In genomic region chr3:42526616-42527367, GRCh38 we compare ENCODE assay signal across 12 cellular contexts. TPM values are rescaled to one million over a fixed set of nuclear protein-coding genes. Genes with fewer than 3 reads are reported as not detected.
DNase-seq lines count a peak whose midpoint lies in the region; ATAC-seq, FAIRE-seq and TF ChIP-seq lines count a peak whose summit lies in the region.
"Had no signal": no experiment of that assay in that cellular context is flagged by ENCODE, and none has a peak within 500 bp of the region (broad histone marks: within the 10 kb centered on the region; RNA-seq: fewer than 3 reads in every experiment).

No MANE protein-coding gene starts in this region.

- peak overlapping the region; percentile 86 for H3K27ac Mint-ChIP-seq in activated CD4-positive, alpha-beta T cell treated with anti-CD3 and anti-CD28 coated beads for 36 hours
- peak overlapping the region; percentile 66 for H3K27ac Mint-ChIP-seq in activated naive CD8-positive, alpha-beta T cell treated with anti-CD3 and anti-CD28 coated beads, Interleukin-2, amount 50 U/mL, for 24 hours

- no peak overlapping the region for H3K4me3 Mint-ChIP-seq in activated CD4-positive, alpha-beta T cell treated with anti-CD3 and anti-CD28 coated beads for 36 hours
- no peak overlapping the region for H3K4me3 Mint-ChIP-seq in activated naive CD8-positive, alpha-beta T cell treated with anti-CD3 and anti-CD28 coated beads, Interleukin-2, amount 50 U/mL, for 24 hours

- no peak for TF ChIP-seq CTCF in GM20000 (IDR thresholded peaks at IDR 0.05; ENCODE audit: extremely low read depth, missing control alignments)

- FAIRE-seq in urothelium cell line (lab: Jason Lieb, UNC) = no peak
- FAIRE-seq: kidney had no signal

- CTCF ChIA-PET in activated CD4-positive, alpha-beta T cell treated with anti-CD3 and anti-CD28 coated beads for 36 hours (lab: Charles Lee) = interaction anchor here (0.6 to 2.0 kb wide), 9 partner anchors 10 to 197 kb away, joined by 3 to 12 read pairs (median 4); partner anchors contain the start of gene VIPR1

- ATAC-seq in GM19023 (IDR thresholded peaks at IDR 0.05; ENCODE audit: unreplicated experiment) = peak; percentile 54
- ATAC-seq in activated CD4-positive, alpha-beta T cell treated with anti-CD3 and anti-CD28 coated beads for 36 hours = peak; percentile 88
- ATAC-seq in activated naive CD8-positive, alpha-beta T cell treated with anti-CD3 and anti-CD28 coated beads, Interleukin-2, amount 50 U/mL, for 24 hours = peak; percentile 85
- ATAC-seq: right lobe of liver had no signal

- H3K9me3 Mint-ChIP-seq in activated CD4-positive, alpha-beta T cell treated with anti-CD3 and anti-CD28 coated beads for 36 hours (ENCODE audit: low read depth) = no peaks in the 10 kb centered on the region
- H3K9me3 Mint-ChIP-seq in activated naive CD8-positive, alpha-beta T cell treated with anti-CD3 and anti-CD28 coated beads, Interleukin-2, amount 50 U/mL, for 24 hours = no peaks in the 10 kb centered on the region

- POLR2A ChIA-PET in activated CD4-positive, alpha-beta T cell treated with anti-CD3 and anti-CD28 coated beads for 36 hours (lab: Charles Lee) = interaction anchor here (0.5 kb wide), 1 partner anchor 92 kb away, joined by 4 read pairs; no protein-coding TSS in a partner anchor

- no peaks in the 10 kb centered on the region for H3K27me3 Mint-ChIP-seq in activated CD4-positive, alpha-beta T cell treated with anti-CD3 and anti-CD28 coated beads for 36 hours
- H3K27me3 Mint-ChIP-seq in activated naive CD8-positive, alpha-beta T cell treated with anti-CD3 and anti-CD28 coated beads, Interleukin-2, amount 50 U/mL, for 24 hours = no peaks in the 10 kb centered on the region

- H3K36me3 Mint-ChIP-seq in activated CD4-positive, alpha-beta T cell treated with anti-CD3 and anti-CD28 coated beads for 36 hours (ENCODE audit: low read depth) = peaks cover 12% of the 10 kb centered on the region
- no peaks in the 10 kb centered on the region for H3K36me3 Mint-ChIP-seq in activated naive CD8-positive, alpha-beta T cell treated with anti-CD3 and anti-CD28 coated beads, Interleukin-2, amount 50 U/mL, for 24 hours (ENCODE audit: low read depth)

- intact Hi-C loops in activated CD4-positive, alpha-beta T cell treated with anti-CD3 and anti-CD28 coated beads for 36 hours (cut with DNase I, micrococcal nuclease) = no loop called here

- peaks cover 64% of the 10 kb centered on the region for H3K4me1 Mint-ChIP-seq in activated CD4-positive, alpha-beta T cell treated with anti-CD3 and anti-CD28 coated beads for 36 hours
- peaks cover 43% of the 10 kb centered on the region for H3K4me1 Mint-ChIP-seq in activated naive CD8-positive, alpha-beta T cell treated with anti-CD3 and anti-CD28 coated beads, Interleukin-2, amount 50 U/mL, for 24 hours

- DNase-seq in activated CD4-positive, alpha-beta T cell treated with anti-CD3 and anti-CD28 coated beads for 36 hours = peak; percentile 77
- peak; percentile 54 for DNase-seq in activated naive CD8-positive, alpha-beta T cell treated with anti-CD3 and anti-CD28 coated beads, Interleukin-2, amount 50 U/mL, for 24 hours
- peak; percentile 40 to 41 for DNase-seq in stimulated activated CD4-positive, alpha-beta T cell treated with anti-CD3 and anti-CD28 coated beads, Interleukin-4, amount 100 ng/mL, for 48 hours (ENCODE audit: low read depth in 2 of 2)
- no peak for DNase-seq in urothelium cell line (ENCODE audit: low spot score)
- DNase-seq in occipital lobe (lab: John Stamatoyannopoulos, UW) = no peak
- no peak for DNase-seq in SIG-M5 (lab: John Stamatoyannopoulos, UW)
- DNase-seq in GM20000 (ENCODE audit: low spot score) = no peak
- DNase-seq: kidney, transverse colon had no signal

RNA-seq across cellular contexts. Expression of gene VIPR1, which starts 24.3 kb away (rescaled TPM):
- total RNA-seq in activated CD4-positive, alpha-beta T cell treated with anti-CD3 and anti-CD28 coated beads for 36 hours = 1 to 10 TPM; 6.6 to 6.7 TPM
- total RNA-seq in occipital lobe = 0.16 TPM
- total RNA-seq: epithelial cell of proximal tubule had no signal

RNA-seq across cellular contexts. Expression of gene SEC22C, which starts 55.0 kb away (rescaled TPM):
- total RNA-seq in activated CD4-positive, alpha-beta T cell treated with anti-CD3 and anti-CD28 coated beads for 36 hours = 10 to 100 TPM; 34.2 to 42.5 TPM
- total RNA-seq in occipital lobe = 78.5 TPM

Comparison
In these comparisons a context has a peak if more than half of its experiments do, and no peak if none do; other contexts are left out.
1. DNase-seq: peak in activated CD4-positive, alpha-beta T cell treated with anti-CD3 and anti-CD28 coated beads for 36 hours (single experiment), activated naive CD8-positive, alpha-beta T cell treated with anti-CD3 and anti-CD28 coated beads, Interleukin-2, amount 50 U/mL, for 24 hours (single experiment) and stimulated activated CD4-positive, alpha-beta T cell treated with anti-CD3 and anti-CD28 coated beads, Interleukin-4, amount 100 ng/mL, for 48 hours (2 of 2); none in urothelium cell line (single experiment), occipital lobe (single experiment), SIG-M5 (single experiment) and GM20000 (single experiment).
2. Peak in every context shown above with its lines, with median percentiles within 50 percentile points of each other: ATAC-seq.